1 cellular context compared by ENCODE assay signal in the genomic region with DNA sequence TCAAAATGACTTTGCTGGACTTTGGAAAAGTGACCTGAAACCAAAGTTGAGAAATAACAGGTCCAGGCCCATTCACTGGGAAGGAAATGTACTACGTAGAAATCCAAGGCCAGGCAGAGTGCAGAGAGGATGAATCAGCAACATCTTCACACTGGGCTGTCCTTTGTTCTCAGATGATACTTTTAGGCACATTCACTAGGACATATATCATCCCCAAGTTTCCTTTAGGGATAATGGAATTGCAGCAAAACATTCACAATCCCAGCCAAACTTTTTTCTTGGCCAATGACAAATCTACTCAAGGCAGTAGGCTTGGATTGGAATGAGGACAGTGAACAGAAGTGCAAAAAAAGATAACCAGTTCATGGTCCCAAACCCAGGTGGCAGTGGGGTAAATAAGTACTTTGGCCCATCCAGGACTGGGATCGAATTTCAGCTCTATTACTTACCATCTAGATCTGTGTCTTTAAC.
TF ChIP-seq lines count a peak whose summit lies in the region.

No MANE protein-coding gene starts in this region.

TF ChIP-seq in HepG2, 621 proteins besides CTCF, POLR2A, EP300 and RAD21 (continued from another document and continues in another):
- TF ChIP-seq, protein P1, sequence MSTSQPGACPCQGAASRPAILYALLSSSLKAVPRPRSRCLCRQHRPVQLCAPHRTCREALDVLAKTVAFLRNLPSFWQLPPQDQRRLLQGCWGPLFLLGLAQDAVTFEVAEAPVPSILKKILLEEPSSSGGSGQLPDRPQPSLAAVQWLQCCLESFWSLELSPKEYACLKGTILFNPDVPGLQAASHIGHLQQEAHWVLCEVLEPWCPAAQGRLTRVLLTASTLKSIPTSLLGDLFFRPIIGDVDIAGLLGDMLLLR (CRISPR knock-in tag; IDR thresholded peaks at IDR 0.05), result no peak
- TF ChIP-seq HNF4G (IDR thresholded peaks at IDR 0.05; ENCODE audit: borderline replicate concordance, low read depth, low read length), result peak; percentile 87
- peak; percentile 69; the same call in 1 of the 2 replicates for TF ChIP-seq HNF4G (CRISPR knock-in tag; IDR thresholded peaks at IDR 0.05; ENCODE audit: borderline replicate concordance, low read depth)
- TF ChIP-seq ZNF432 (CRISPR knock-in tag; IDR thresholded peaks at IDR 0.05; ENCODE audit: borderline replicate concordance), result no peak
- no peak for TF ChIP-seq SETDB1 (CRISPR knock-in tag; IDR thresholded peaks at IDR 0.05; ENCODE audit: borderline replicate concordance)
- no peak for TF ChIP-seq MED13 (CRISPR knock-in tag; IDR thresholded peaks at IDR 0.05)
- TF ChIP-seq, protein P2, sequence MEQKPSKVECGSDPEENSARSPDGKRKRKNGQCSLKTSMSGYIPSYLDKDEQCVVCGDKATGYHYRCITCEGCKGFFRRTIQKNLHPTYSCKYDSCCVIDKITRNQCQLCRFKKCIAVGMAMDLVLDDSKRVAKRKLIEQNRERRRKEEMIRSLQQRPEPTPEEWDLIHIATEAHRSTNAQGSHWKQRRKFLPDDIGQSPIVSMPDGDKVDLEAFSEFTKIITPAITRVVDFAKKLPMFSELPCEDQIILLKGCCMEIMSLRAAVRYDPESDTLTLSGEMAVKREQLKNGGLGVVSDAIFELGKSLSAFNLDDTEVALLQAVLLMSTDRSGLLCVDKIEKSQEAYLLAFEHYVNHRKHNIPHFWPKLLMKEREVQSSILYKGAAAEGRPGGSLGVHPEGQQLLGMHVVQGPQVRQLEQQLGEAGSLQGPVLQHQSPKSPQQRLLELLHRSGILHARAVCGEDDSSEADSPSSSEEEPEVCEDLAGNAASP (CRISPR knock-in tag; IDR thresholded peaks at IDR 0.05; ENCODE audit: borderline replicate concordance), result 0 out of 2 replicates have a peak, but pooled peaks have one; percentile 42
- no peak; the same call in 1 of the 2 replicates for TF ChIP-seq SMAD3 (CRISPR knock-in tag; IDR thresholded peaks at IDR 0.05)
- TF ChIP-seq KLF15 (CRISPR knock-in tag; IDR thresholded peaks at IDR 0.05; ENCODE audit: borderline replicate concordance), result no peak
- no peak for TF ChIP-seq HDAC6 (IDR thresholded peaks at IDR 0.05; ENCODE audit: low read depth, low read length)
- no peak for TF ChIP-seq TOPORS (CRISPR knock-in tag; IDR thresholded peaks at IDR 0.05)
- TF ChIP-seq, protein P3, sequence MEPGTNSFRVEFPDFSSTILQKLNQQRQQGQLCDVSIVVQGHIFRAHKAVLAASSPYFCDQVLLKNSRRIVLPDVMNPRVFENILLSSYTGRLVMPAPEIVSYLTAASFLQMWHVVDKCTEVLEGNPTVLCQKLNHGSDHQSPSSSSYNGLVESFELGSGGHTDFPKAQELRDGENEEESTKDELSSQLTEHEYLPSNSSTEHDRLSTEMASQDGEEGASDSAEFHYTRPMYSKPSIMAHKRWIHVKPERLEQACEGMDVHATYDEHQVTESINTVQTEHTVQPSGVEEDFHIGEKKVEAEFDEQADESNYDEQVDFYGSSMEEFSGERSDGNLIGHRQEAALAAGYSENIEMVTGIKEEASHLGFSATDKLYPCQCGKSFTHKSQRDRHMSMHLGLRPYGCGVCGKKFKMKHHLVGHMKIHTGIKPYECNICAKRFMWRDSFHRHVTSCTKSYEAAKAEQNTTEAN (CRISPR knock-in tag; conservative IDR thresholded peaks at IDR 0.05), result 0 out of 2 replicates have a peak, but pooled peaks have one; percentile 37
- TF ChIP-seq ZNF44 (CRISPR knock-in tag; IDR thresholded peaks at IDR 0.05), result no peak
- no peak for TF ChIP-seq NFYB (CRISPR knock-in tag; IDR thresholded peaks at IDR 0.05)
- TF ChIP-seq, protein P4, sequence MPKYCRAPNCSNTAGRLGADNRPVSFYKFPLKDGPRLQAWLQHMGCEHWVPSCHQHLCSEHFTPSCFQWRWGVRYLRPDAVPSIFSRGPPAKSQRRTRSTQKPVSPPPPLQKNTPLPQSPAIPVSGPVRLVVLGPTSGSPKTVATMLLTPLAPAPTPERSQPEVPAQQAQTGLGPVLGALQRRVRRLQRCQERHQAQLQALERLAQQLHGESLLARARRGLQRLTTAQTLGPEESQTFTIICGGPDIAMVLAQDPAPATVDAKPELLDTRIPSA (CRISPR knock-in tag; IDR thresholded peaks at IDR 0.05; ENCODE audit: borderline replicate concordance), result no peak
- no peak for TF ChIP-seq TRIM24 (CRISPR knock-in tag; IDR thresholded peaks at IDR 0.05)
- no peak for TF ChIP-seq HMGA1 (CRISPR knock-in tag; conservative IDR thresholded peaks at IDR 0.05)
- TF ChIP-seq ZNF441 (CRISPR knock-in tag; IDR thresholded peaks at IDR 0.05; ENCODE audit: borderline replicate concordance), result no peak
- TF ChIP-seq JARID2 (CRISPR knock-in tag; IDR thresholded peaks at IDR 0.05; ENCODE audit: insufficient replicate concordance), result no peak
- no peak for TF ChIP-seq ZBTB7B (CRISPR knock-in tag; IDR thresholded peaks at IDR 0.05)
- TF ChIP-seq, protein P5, sequence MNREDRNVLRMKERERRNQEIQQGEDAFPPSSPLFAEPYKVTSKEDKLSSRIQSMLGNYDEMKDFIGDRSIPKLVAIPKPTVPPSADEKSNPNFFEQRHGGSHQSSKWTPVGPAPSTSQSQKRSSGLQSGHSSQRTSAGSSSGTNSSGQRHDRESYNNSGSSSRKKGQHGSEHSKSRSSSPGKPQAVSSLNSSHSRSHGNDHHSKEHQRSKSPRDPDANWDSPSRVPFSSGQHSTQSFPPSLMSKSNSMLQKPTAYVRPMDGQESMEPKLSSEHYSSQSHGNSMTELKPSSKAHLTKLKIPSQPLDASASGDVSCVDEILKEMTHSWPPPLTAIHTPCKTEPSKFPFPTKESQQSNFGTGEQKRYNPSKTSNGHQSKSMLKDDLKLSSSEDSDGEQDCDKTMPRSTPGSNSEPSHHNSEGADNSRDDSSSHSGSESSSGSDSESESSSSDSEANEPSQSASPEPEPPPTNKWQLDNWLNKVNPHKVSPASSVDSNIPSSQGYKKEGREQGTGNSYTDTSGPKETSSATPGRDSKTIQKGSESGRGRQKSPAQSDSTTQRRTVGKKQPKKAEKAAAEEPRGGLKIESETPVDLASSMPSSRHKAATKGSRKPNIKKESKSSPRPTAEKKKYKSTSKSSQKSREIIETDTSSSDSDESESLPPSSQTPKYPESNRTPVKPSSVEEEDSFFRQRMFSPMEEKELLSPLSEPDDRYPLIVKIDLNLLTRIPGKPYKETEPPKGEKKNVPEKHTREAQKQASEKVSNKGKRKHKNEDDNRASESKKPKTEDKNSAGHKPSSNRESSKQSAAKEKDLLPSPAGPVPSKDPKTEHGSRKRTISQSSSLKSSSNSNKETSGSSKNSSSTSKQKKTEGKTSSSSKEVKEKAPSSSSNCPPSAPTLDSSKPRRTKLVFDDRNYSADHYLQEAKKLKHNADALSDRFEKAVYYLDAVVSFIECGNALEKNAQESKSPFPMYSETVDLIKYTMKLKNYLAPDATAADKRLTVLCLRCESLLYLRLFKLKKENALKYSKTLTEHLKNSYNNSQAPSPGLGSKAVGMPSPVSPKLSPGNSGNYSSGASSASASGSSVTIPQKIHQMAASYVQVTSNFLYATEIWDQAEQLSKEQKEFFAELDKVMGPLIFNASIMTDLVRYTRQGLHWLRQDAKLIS (CRISPR knock-in tag; IDR thresholded peaks at IDR 0.05), result no peak
- no peak for TF ChIP-seq ZNF337 (CRISPR knock-in tag; IDR thresholded peaks at IDR 0.05; ENCODE audit: borderline replicate concordance, low read depth)
- peak; percentile 62; the same call in 1 of the 2 replicates for TF ChIP-seq CEBPG (CRISPR knock-in tag; IDR thresholded peaks at IDR 0.05)
- TF ChIP-seq, protein P6, sequence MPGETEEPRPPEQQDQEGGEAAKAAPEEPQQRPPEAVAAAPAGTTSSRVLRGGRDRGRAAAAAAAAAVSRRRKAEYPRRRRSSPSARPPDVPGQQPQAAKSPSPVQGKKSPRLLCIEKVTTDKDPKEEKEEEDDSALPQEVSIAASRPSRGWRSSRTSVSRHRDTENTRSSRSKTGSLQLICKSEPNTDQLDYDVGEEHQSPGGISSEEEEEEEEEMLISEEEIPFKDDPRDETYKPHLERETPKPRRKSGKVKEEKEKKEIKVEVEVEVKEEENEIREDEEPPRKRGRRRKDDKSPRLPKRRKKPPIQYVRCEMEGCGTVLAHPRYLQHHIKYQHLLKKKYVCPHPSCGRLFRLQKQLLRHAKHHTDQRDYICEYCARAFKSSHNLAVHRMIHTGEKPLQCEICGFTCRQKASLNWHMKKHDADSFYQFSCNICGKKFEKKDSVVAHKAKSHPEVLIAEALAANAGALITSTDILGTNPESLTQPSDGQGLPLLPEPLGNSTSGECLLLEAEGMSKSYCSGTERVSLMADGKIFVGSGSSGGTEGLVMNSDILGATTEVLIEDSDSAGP (CRISPR knock-in tag; IDR thresholded peaks at IDR 0.05; ENCODE audit: borderline replicate concordance), result no peak
- no peak for TF ChIP-seq LCORL (IDR thresholded peaks at IDR 0.05)
- TF ChIP-seq LCORL (CRISPR knock-in tag; IDR thresholded peaks at IDR 0.05), result peak; percentile 88
- no peak for TF ChIP-seq ZNF672 (CRISPR knock-in tag; IDR thresholded peaks at IDR 0.05)
- no peak for TF ChIP-seq CCDC6 (CRISPR knock-in tag; IDR thresholded peaks at IDR 0.05)
- no peak for TF ChIP-seq ZNF343 (CRISPR knock-in tag; IDR thresholded peaks at IDR 0.05)
- peak; percentile 52; the same call in 1 of the 2 replicates for TF ChIP-seq FOXJ3 (CRISPR knock-in tag; IDR thresholded peaks at IDR 0.05; ENCODE audit: borderline replicate concordance)
- no peak for TF ChIP-seq TEAD3 (CRISPR knock-in tag; optimal IDR thresholded peaks at IDR 0.05; ENCODE audit: borderline replicate concordance)
- TF ChIP-seq, protein P7, sequence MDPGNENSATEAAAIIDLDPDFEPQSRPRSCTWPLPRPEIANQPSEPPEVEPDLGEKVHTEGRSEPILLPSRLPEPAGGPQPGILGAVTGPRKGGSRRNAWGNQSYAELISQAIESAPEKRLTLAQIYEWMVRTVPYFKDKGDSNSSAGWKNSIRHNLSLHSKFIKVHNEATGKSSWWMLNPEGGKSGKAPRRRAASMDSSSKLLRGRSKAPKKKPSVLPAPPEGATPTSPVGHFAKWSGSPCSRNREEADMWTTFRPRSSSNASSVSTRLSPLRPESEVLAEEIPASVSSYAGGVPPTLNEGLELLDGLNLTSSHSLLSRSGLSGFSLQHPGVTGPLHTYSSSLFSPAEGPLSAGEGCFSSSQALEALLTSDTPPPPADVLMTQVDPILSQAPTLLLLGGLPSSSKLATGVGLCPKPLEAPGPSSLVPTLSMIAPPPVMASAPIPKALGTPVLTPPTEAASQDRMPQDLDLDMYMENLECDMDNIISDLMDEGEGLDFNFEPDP (CRISPR knock-in tag; conservative IDR thresholded peaks at IDR 0.05), result 0 out of 2 replicates have a peak, but pooled peaks have one; percentile 64
- no peak for TF ChIP-seq NAIF1 (CRISPR knock-in tag; IDR thresholded peaks at IDR 0.05; ENCODE audit: borderline replicate concordance)
- no peak for TF ChIP-seq POLR2G (IDR thresholded peaks at IDR 0.05; ENCODE audit: low read depth, low read length)
- TF ChIP-seq ZNF331 (CRISPR knock-in tag; IDR thresholded peaks at IDR 0.05), result 0 out of 2 replicates have a peak, but pooled peaks have one; percentile 5
- TF ChIP-seq MYC (CRISPR knock-in tag; IDR thresholded peaks at IDR 0.05; ENCODE audit: borderline replicate concordance), result no peak
- no peak for TF ChIP-seq NBN (conservative IDR thresholded peaks at IDR 0.05)
- no peak for TF ChIP-seq AHR (CRISPR knock-in tag; IDR thresholded peaks at IDR 0.05)
- peak; percentile 88 for TF ChIP-seq FOSL2 (CRISPR knock-in tag; IDR thresholded peaks at IDR 0.05)
- TF ChIP-seq, protein P8, sequence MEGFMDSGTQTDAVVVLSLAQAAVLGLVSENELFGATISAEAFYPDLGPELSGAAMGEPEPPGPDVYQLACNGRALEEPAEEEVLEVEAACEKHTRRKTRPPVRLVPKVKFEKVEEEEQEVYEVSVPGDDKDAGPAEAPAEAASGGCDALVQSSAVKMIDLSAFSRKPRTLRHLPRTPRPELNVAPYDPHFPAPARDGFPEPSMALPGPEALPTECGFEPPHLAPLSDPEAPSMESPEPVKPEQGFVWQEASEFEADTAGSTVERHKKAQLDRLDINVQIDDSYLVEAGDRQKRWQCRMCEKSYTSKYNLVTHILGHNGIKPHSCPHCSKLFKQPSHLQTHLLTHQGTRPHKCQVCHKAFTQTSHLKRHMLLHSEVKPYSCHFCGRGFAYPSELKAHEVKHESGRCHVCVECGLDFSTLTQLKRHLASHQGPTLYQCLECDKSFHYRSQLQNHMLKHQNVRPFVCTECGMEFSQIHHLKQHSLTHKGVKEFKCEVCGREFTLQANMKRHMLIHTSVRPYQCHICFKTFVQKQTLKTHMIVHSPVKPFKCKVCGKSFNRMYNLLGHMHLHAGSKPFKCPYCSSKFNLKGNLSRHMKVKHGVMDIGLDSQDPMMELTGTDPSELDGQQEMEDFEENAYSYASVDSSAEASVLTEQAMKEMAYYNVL (CRISPR knock-in tag; IDR thresholded peaks at IDR 0.05; ENCODE audit: borderline replicate concordance), result peak; percentile 33; the same call in 1 of the 2 replicates
- TF ChIP-seq RFX1 (IDR thresholded peaks at IDR 0.05), result no peak
- no peak for TF ChIP-seq BCL6 (CRISPR knock-in tag; IDR thresholded peaks at IDR 0.05)
- TF ChIP-seq CREM (IDR thresholded peaks at IDR 0.05), result peak; percentile 35; the same call in 1 of the 2 replicates
- TF ChIP-seq CREM (CRISPR knock-in tag; IDR thresholded peaks at IDR 0.05), result no peak
- no peak for TF ChIP-seq DNMT1 (CRISPR knock-in tag; IDR thresholded peaks at IDR 0.05)
- TF ChIP-seq NFATC3 (CRISPR knock-in tag; IDR thresholded peaks at IDR 0.05), result no peak
- TF ChIP-seq ZFP1 (CRISPR knock-in tag; IDR thresholded peaks at IDR 0.05), result no peak
- TF ChIP-seq PITX1 (CRISPR knock-in tag; IDR thresholded peaks at IDR 0.05), result peak; percentile 38; the same call in 1 of the 2 replicates
- TF ChIP-seq, protein P9, sequence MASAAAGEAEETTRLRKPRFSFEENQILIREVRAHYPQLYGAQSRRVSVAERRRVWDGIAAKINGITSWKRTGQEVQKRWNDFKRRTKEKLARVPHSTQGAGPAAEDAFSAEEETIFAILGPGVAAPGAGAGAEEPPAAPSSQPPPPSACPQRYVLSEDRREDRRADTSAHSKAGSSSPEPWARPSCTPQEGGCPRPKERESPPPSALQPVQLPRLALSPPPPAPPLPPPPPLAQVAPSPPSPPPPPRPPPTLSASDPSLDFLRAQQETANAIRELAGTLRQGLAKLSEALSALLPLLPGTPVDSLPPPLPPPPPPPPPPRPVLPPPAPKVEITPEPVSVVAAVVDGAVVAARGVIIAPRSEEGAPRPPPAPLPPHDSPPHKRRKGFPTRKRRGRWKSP (CRISPR knock-in tag; IDR thresholded peaks at IDR 0.05), result peak; percentile 22; the same call in 1 of the 2 replicates
- no peak for TF ChIP-seq NRL (CRISPR knock-in tag; IDR thresholded peaks at IDR 0.05; ENCODE audit: borderline replicate concordance)
- no peak for TF ChIP-seq SYNCRIP (IDR thresholded peaks at IDR 0.05; ENCODE audit: insufficient read depth, low read depth, low read length)
- TF ChIP-seq SNRNP70 (IDR thresholded peaks at IDR 0.05; ENCODE audit: low read depth, low read length), result no peak
- no peak for TF ChIP-seq ZKSCAN5 (CRISPR knock-in tag; IDR thresholded peaks at IDR 0.05)
- no peak for TF ChIP-seq FOXK1 (CRISPR knock-in tag; IDR thresholded peaks at IDR 0.05; ENCODE audit: borderline replicate concordance, low read depth)
- no peak for TF ChIP-seq MYNN (CRISPR knock-in tag; IDR thresholded peaks at IDR 0.05; ENCODE audit: low read depth)
- no peak for TF ChIP-seq FOXA1 (IDR thresholded peaks at IDR 0.05)
- TF ChIP-seq FOXA1 (CRISPR knock-in tag; IDR thresholded peaks at IDR 0.05), result peak; percentile 76
- no peak for TF ChIP-seq ZNF605 (CRISPR knock-in tag; IDR thresholded peaks at IDR 0.05)
- no peak for TF ChIP-seq SMARCE1 (IDR thresholded peaks at IDR 0.05; ENCODE audit: borderline replicate concordance)
- TF ChIP-seq ZNF713 (CRISPR knock-in tag; IDR thresholded peaks at IDR 0.05), result no peak
